11 cellular contexts compared by ENCODE assay signal in genomic region chr1:58895559-58896135, GRCh38.
DNase-seq lines count a peak whose midpoint lies in the region; ATAC-seq and TF ChIP-seq lines count a peak whose summit lies in the region.
"Had no signal": no experiment of that assay in that cellular context is flagged by ENCODE, and none has a peak within 500 bp of the region (broad histone marks: within the 10 kb centered on the region; RNA-seq: fewer than 3 reads in every experiment).

No MANE protein-coding gene starts in this region.

- DNase-seq in HT1080 (ENCODE audit: low read depth) (peak; percentile 83), colonic mucosa (peak; percentile 40), cerebellar nuclear complex (lab: John Stamatoyannopoulos, UW) (no peak), OCI-LY7 (ENCODE audit: low spot score) (no peak)
- DNase-seq in naive thymus-derived CD4-positive, alpha-beta T cell, result no peak
- DNase-seq: activated T-cell treated with anti-CD3 and anti-CD28 coated beads, Interleukin-2, amount 50 U/mL, for 4 hours; NCI-H1105 treated with DMSO at 0.1 percent for 48 hours had no signal

- H4K20me1 ChIP-seq in BLaER1 treated with 17β-estradiol and CSF1 and Interleukin-3, amounts not matched to agents 10 nM and 100 nM, result no peaks in the 10 kb centered on the region
- no peaks in the 10 kb centered on the region for H4K20me1 ChIP-seq in OCI-LY7 (ENCODE audit: insufficient read depth, low read length)

- no peaks in the 10 kb centered on the region for H3K9me2 ChIP-seq in OCI-LY7 (ENCODE audit: insufficient read depth, low read length)

- no peaks in the 10 kb centered on the region for H3K36me3 ChIP-seq in BLaER1 treated with 17β-estradiol and CSF1 and Interleukin-3, amounts not matched to agents 10 nM and 100 nM
- H3K36me3 ChIP-seq in colonic mucosa (no peaks in the 10 kb centered on the region), OCI-LY7 (ENCODE audit: insufficient read depth, low read length) (no peaks in the 10 kb centered on the region)
- no peaks in the 10 kb centered on the region for H3K36me3 ChIP-seq in naive thymus-derived CD4-positive, alpha-beta T cell (ENCODE audit: control insufficient read depth in 2 of 3, insufficient read depth in 3 of 3, low read length in 3 of 3)
- H3K36me3 ChIP-seq: suprapubic skin had no signal

- H3K27me3 ChIP-seq in BLaER1 treated with 17β-estradiol and CSF1 and Interleukin-3, amounts not matched to agents 10 nM and 100 nM, result no peaks in the 10 kb centered on the region; a peak in 1 of 22 replicates
- no peaks in the 10 kb centered on the region for H3K27me3 ChIP-seq in colonic mucosa
- no peaks in the 10 kb centered on the region for H3K27me3 ChIP-seq in naive thymus-derived CD4-positive, alpha-beta T cell (ENCODE audit: control insufficient read depth in 2 of 2, insufficient read depth in 2 of 2, low read length in 2 of 2)
- H3K27me3 ChIP-seq: suprapubic skin had no signal

- peak overlapping the region in 2 of 9 donors; percentile 30 to 55 for H3K27ac Mint-ChIP-seq in naive thymus-derived CD4-positive, alpha-beta T cell
- H3K27ac Mint-ChIP-seq in activated T-helper 17 cell treated with anti-CD3 and anti-CD28 coated beads, Interleukin-2, amount 50 U/mL, for 72 hours, result no peak overlapping the region

- peak overlapping the region in 5 of 11 experiments; percentile 16 to 51 (median 39); a peak in 6 of 22 replicates for H3K9ac ChIP-seq in BLaER1 treated with 17β-estradiol and CSF1 and Interleukin-3, amounts not matched to agents 10 nM and 100 nM
- peak overlapping the region in 1 of 2 donors; percentile 76 for H3K9ac ChIP-seq in colonic mucosa (ENCODE audit: low read depth in 2 of 2, low read length in 2 of 2)

- intact Hi-C loops in colonic mucosa (cut with DNase I), result no loop called here
- intact Hi-C loops in naive thymus-derived CD4-positive, alpha-beta T cell (cut with micrococcal nuclease), result no loop called here
- intact Hi-C loops in OCI-LY7 (cut with micrococcal nuclease; ENCODE audit: unreplicated experiment), result no loop called here

- no peaks in the 10 kb centered on the region for H3K9me3 ChIP-seq in BLaER1 treated with 17β-estradiol and CSF1 and Interleukin-3, amounts not matched to agents 10 nM and 100 nM (replicated peaks in 1 of 11)
- H3K9me3 ChIP-seq in colonic mucosa (no peaks in the 10 kb centered on the region), OCI-LY7 (ENCODE audit: low read length) (no peaks in the 10 kb centered on the region)
- H3K9me3 ChIP-seq in naive thymus-derived CD4-positive, alpha-beta T cell (ENCODE audit: control insufficient read depth in 2 of 3, low read length in 3 of 3), result no peaks in the 10 kb centered on the region
- H3K9me3 ChIP-seq: suprapubic skin had no signal

- H3K27me3 Mint-ChIP-seq in naive thymus-derived CD4-positive, alpha-beta T cell, result peaks cover 0 to 12% (median 0%) of the 10 kb centered on the region in 5 donors
- H3K27me3 Mint-ChIP-seq in activated T-helper 17 cell treated with anti-CD3 and anti-CD28 coated beads, Interleukin-2, amount 50 U/mL, for 72 hours, result peaks cover 12% of the 10 kb centered on the region

- no TSS peak for BruUV-seq in OCI-LY7 (replicated peaks; lab: Mats Ljungman, UMichigan)

- H3K4me3 Mint-ChIP-seq in naive thymus-derived CD4-positive, alpha-beta T cell, result no peak overlapping the region
- H3K4me3 Mint-ChIP-seq in activated T-helper 17 cell treated with anti-CD3 and anti-CD28 coated beads, Interleukin-2, amount 50 U/mL, for 72 hours, result no peak overlapping the region
- H3K4me3 Mint-ChIP-seq: activated T-cell treated with anti-CD3 and anti-CD28 coated beads, Interleukin-2, amount 50 U/mL, for 4 hours had no signal

- H3K27ac ChIP-seq in BLaER1 treated with 17β-estradiol and CSF1 and Interleukin-3, amounts not matched to agents 10 nM and 100 nM, result peak overlapping the region in 7 of 11 experiments; percentile 15 to 71 (median 54); a peak in 12 of 22 replicates
- H3K27ac ChIP-seq in colonic mucosa (peak overlapping the region; percentile 80), OCI-LY7 (ENCODE audit: low read depth, low read length, poor library complexity, severe bottlenecking) (no peak overlapping the region)
- H3K27ac ChIP-seq in naive thymus-derived CD4-positive, alpha-beta T cell (ENCODE audit: low read depth, low read length), result no peak overlapping the region
- H3K27ac ChIP-seq: suprapubic skin had no signal

- peak; percentile 76 for ATAC-seq in naive thymus-derived CD4-positive, alpha-beta T cell
- ATAC-seq in GM21717 (IDR thresholded peaks at IDR 0.05; ENCODE audit: unreplicated experiment), result no peak
- no peak for ATAC-seq in activated T-helper 17 cell treated with anti-CD3 and anti-CD28 coated beads, Interleukin-2, amount 50 U/mL, for 72 hours (replicated peaks)
- ATAC-seq: activated T-cell treated with anti-CD3 and anti-CD28 coated beads, Interleukin-2, amount 50 U/mL, for 4 hours had no signal

- peaks cover 0 to 6% (median 0%) of the 10 kb centered on the region in 11 donors for H3K9me3 Mint-ChIP-seq in naive thymus-derived CD4-positive, alpha-beta T cell
- H3K9me3 Mint-ChIP-seq in activated T-helper 17 cell treated with anti-CD3 and anti-CD28 coated beads, Interleukin-2, amount 50 U/mL, for 72 hours, result no peaks in the 10 kb centered on the region
- H3K9me3 Mint-ChIP-seq: activated T-cell treated with anti-CD3 and anti-CD28 coated beads, Interleukin-2, amount 50 U/mL, for 4 hours had no signal

- H3K4me3 ChIP-seq in BLaER1 treated with 17β-estradiol and CSF1 and Interleukin-3, amounts not matched to agents 10 nM and 100 nM, result 0 out of 20 replicates have a peak overlapping the region, but pooled peaks of 1 of the 10 experiments have one; percentile 46
- H3K4me3 ChIP-seq in colonic mucosa, result no peak overlapping the region
- no peak overlapping the region for H3K4me3 ChIP-seq in naive thymus-derived CD4-positive, alpha-beta T cell (ENCODE audit: low read length)
- no peak overlapping the region for H3K4me3 ChIP-seq in OCI-LY7 (ENCODE audit: low read depth, low read length, poor library complexity, severe bottlenecking)
- H3K4me3 ChIP-seq: suprapubic skin had no signal

- no peaks in the 10 kb centered on the region for H3K79me2 ChIP-seq in OCI-LY7 (ENCODE audit: insufficient read depth, low read depth, low read length)

- peak overlapping the region; percentile 58 to 97 (median 80) for H3K4me2 ChIP-seq in BLaER1 treated with 17β-estradiol and CSF1 and Interleukin-3, amounts not matched to agents 10 nM and 100 nM
- no peak overlapping the region for H3K4me2 ChIP-seq in OCI-LY7 (ENCODE audit: low read length)

- H2AFZ ChIP-seq in OCI-LY7 (ENCODE audit: low read length), result no peak overlapping the region

- POLR2A ChIA-PET in naive thymus-derived CD4-positive, alpha-beta T cell (lab: Charles Lee), result no interaction called here
- POLR2A ChIA-PET in OCI-LY7 (lab: Charles Lee), result no interaction called here

- CTCF ChIA-PET in naive thymus-derived CD4-positive, alpha-beta T cell (lab: Charles Lee), result no interaction called here
- CTCF ChIA-PET in OCI-LY7 (lab: Charles Lee; ENCODE audit: unreplicated experiment), result no interaction called here

- H3K4me1 Mint-ChIP-seq in naive thymus-derived CD4-positive, alpha-beta T cell, result peaks cover 5 to 24% (median 11%) of the 10 kb centered on the region in 7 donors
- H3K4me1 Mint-ChIP-seq in activated T-helper 17 cell treated with anti-CD3 and anti-CD28 coated beads, Interleukin-2, amount 50 U/mL, for 72 hours, result no peaks in the 10 kb centered on the region

- TF ChIP-seq CTCF in colonic mucosa (IDR thresholded peaks at IDR 0.05) (no peak), OCI-LY7 (conservative IDR thresholded peaks at IDR 0.05; ENCODE audit: low read length) (no peak)

- H3K36me3 Mint-ChIP-seq in naive thymus-derived CD4-positive, alpha-beta T cell, result peaks cover 0 to 6% (median 0%) of the 10 kb centered on the region in 5 donors
- no peaks in the 10 kb centered on the region for H3K36me3 Mint-ChIP-seq in activated T-helper 17 cell treated with anti-CD3 and anti-CD28 coated beads, Interleukin-2, amount 50 U/mL, for 72 hours (ENCODE audit: low read depth)

- peaks cover 21 to 99% (median 44%) of the 10 kb centered on the region in 10 experiments for H3K4me1 ChIP-seq in BLaER1 treated with 17β-estradiol and CSF1 and Interleukin-3, amounts not matched to agents 10 nM and 100 nM
- H3K4me1 ChIP-seq in colonic mucosa (peaks cover 32% of the 10 kb centered on the region), OCI-LY7 (ENCODE audit: insufficient read depth, low read length, poor library complexity, severe bottlenecking) (no peaks in the 10 kb centered on the region)
- H3K4me1 ChIP-seq in naive thymus-derived CD4-positive, alpha-beta T cell (ENCODE audit: control insufficient read depth in 2 of 2, insufficient read depth in 2 of 2, low read length in 2 of 2), result peaks cover 0 to 8% of the 10 kb centered on the region in 2 donors

Comparison
In these comparisons a context has a peak if more than half of its experiments do, and no peak if none do; other contexts are left out.
1. H3K27ac ChIP-seq: peak in BLaER1 treated with 17β-estradiol and CSF1 and Interleukin-3, amounts not matched to agents 10 nM and 100 nM (7 of 11) and colonic mucosa (single experiment); none in naive thymus-derived CD4-positive, alpha-beta T cell (single experiment) and OCI-LY7 (single experiment).
2. DNase-seq: peak in HT1080 (single experiment) and colonic mucosa (single experiment); none in naive thymus-derived CD4-positive, alpha-beta T cell (0 of 9), cerebellar nuclear complex (0 of 2) and OCI-LY7 (single experiment).